ENCODE assay signal across 23 cellular contexts in the genomic region with DNA sequence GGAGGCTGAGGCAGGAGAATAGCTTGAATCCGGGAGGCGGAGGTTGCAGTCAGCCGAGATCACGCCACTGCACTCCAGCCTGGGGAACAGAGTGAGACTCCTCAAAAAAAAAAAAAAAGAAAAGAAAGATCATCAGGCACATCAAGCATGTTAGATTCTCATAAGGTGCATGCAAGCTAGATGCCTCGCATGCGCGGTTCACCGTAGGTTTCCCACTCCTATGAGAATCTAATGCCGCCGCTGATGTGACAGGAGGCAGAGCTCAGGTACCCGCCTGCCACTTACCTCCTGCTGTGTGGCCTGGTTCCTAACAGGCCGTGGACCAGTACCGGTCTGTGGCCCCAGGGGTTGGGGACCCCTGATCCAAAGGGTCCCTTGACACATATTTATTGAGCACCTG. TPM values are rescaled to one million over a fixed set of nuclear protein-coding genes. Genes with fewer than 3 reads are reported as not detected.
A peak's percentile ranks its signal among the peaks of the same experiment; 100 is the strongest.
DNase-seq lines count a peak whose midpoint lies in the region; ATAC-seq and TF ChIP-seq lines count a peak whose summit lies in the region.
"Had no signal": no experiment of that assay in that cellular context is flagged by ENCODE, and none has a peak within 500 bp of the region (broad histone marks: within the 10 kb centered on the region; RNA-seq: fewer than 3 reads in every experiment).

No MANE protein-coding gene starts in this region.

- H3K4me1 Mint-ChIP-seq in Caco-2 (ENCODE audit: low read depth, unreplicated experiment), result peaks cover 65% of the 10 kb centered on the region

- H3K27ac Mint-ChIP-seq in Caco-2 (ENCODE audit: unreplicated experiment), result peak overlapping the region; percentile 77

- peak overlapping the region in 3 of 4 donors; percentile 27 to 52 (median 45) for H3K27ac ChIP-seq in esophagus squamous epithelium
- peak overlapping the region; percentile 43 to 58 for H3K27ac ChIP-seq in mucosa of rectum (ENCODE audit: low read depth in 2 of 2, low read length in 2 of 2)
- peak overlapping the region; percentile 54 for H3K27ac ChIP-seq in suprapubic skin
- H3K27ac ChIP-seq: A549, PC-9 had no signal

- H3K4me3 ChIP-seq in Caco-2 (ENCODE audit: low read depth, low read length) (no peak overlapping the region), esophagus squamous epithelium (no peak overlapping the region), mucosa of rectum (ENCODE audit: low read length in 2 of 2) (no peak overlapping the region), suprapubic skin (no peak overlapping the region)
- H3K4me3 ChIP-seq: A549, GM12878, K562, PC-9 had no signal

- in situ Hi-C loops in GM13976 (cut with MboI; ENCODE audit: low sequenced_read_pairs, unreplicated experiment), result no loop called here

- peaks cover 50% of the 10 kb centered on the region for H3K36me3 Mint-ChIP-seq in Caco-2 (ENCODE audit: insufficient read depth, unreplicated experiment)

- H3K4me1 ChIP-seq in Caco-2 (peaks cover 85% of the 10 kb centered on the region), esophagus squamous epithelium (peaks cover 22 to 98% (median 46%) of the 10 kb centered on the region in 3 donors), mucosa of rectum (ENCODE audit: control insufficient read depth in 2 of 2, insufficient read depth in 2 of 2, low read length in 2 of 2) (peaks cover 52 to 70% of the 10 kb centered on the region in 2 donors), suprapubic skin (peaks cover 76% of the 10 kb centered on the region)

- no peak for DNase-seq in Caco-2
- no peak for DNase-seq in esophagus squamous epithelium (lab: John Stamatoyannopoulos, UW)
- no peak for DNase-seq in suprapubic skin (ENCODE audit: low spot score in 2 of 2)
- DNase-seq in NCI-H510A treated with DMSO at 0.1 percent for 48 hours (lab: John Stamatoyannopoulos, UW), result no peak
- DNase-seq in GM13976 (ENCODE audit: low spot score), result no peak
- DNase-seq: BE2C; CD4-positive, alpha-beta memory T cell; DND-41; H7; MM.1S; NCI-H1048; NCI-H1417 treated with DMSO at 0.1 percent for 48 hours; NCI-H187; NCI-H748 treated with DMSO at 0.1 percent for 48 hours; PC-9; SIG-M5; SK-N-SH had no signal

- H3K9me3 Mint-ChIP-seq in Caco-2 (ENCODE audit: unreplicated experiment), result no peaks in the 10 kb centered on the region
- H3K9me3 Mint-ChIP-seq: CD4-positive, alpha-beta memory T cell had no signal

- intact Hi-C loops in Caco-2 (cut with micrococcal nuclease; ENCODE audit: unreplicated experiment), result no loop called here
- intact Hi-C loops in esophagus squamous epithelium (cut with DNase I), result no loop called here

- H3K4me3 Mint-ChIP-seq in Caco-2 (ENCODE audit: unreplicated experiment), result no peak overlapping the region
- H3K4me3 Mint-ChIP-seq: CD4-positive, alpha-beta memory T cell had no signal

- no peak overlapping the region for H3K9ac ChIP-seq in mucosa of rectum (ENCODE audit: low read depth in 1 of 2, low read length in 2 of 2)
- H3K9ac ChIP-seq: SK-N-SH had no signal

- POLR2A ChIA-PET in Caco-2 (lab: Charles Lee), result no interaction called here

- no peak for ATAC-seq in HG03439 (IDR thresholded peaks at IDR 0.05; ENCODE audit: unreplicated experiment)
- ATAC-seq: A549, GM12878, K562 had no signal

- no peaks in the 10 kb centered on the region for H3K27me3 ChIP-seq in Caco-2 (replicated peaks; ENCODE audit: control insufficient read depth, insufficient read depth, low read length)
- H3K27me3 ChIP-seq in esophagus squamous epithelium, result no peaks in the 10 kb centered on the region
- H3K27me3 ChIP-seq in mucosa of rectum (ENCODE audit: control insufficient read depth in 2 of 2, insufficient read depth in 2 of 2, low read length in 2 of 2), result no peaks in the 10 kb centered on the region
- H3K27me3 ChIP-seq in suprapubic skin, result no peaks in the 10 kb centered on the region
- H3K27me3 ChIP-seq: BE2C had no signal

- H3K36me3 ChIP-seq in Caco-2 (ENCODE audit: control insufficient read depth, insufficient read depth, low read length) (peaks cover 3% of the 10 kb centered on the region), esophagus squamous epithelium (peaks cover 0 to 17% (median 0%) of the 10 kb centered on the region in 3 donors), mucosa of rectum (ENCODE audit: control insufficient read depth in 2 of 2, insufficient read depth in 2 of 2, low read length in 2 of 2) (peaks cover 7 to 13% of the 10 kb centered on the region in 2 donors), suprapubic skin (peaks cover 6% of the 10 kb centered on the region)

- no peak for TF ChIP-seq CTCF in Caco-2 (IDR thresholded peaks at IDR 0.05; ENCODE audit: insufficient read depth in 1 of 2, low read depth in 1 of 2, low read length in 1 of 2, severe bottlenecking in 1 of 2, unreplicated experiment in 1 of 2)
- no peak for TF ChIP-seq CTCF in esophagus squamous epithelium (IDR thresholded peaks at IDR 0.05)
- TF ChIP-seq CTCF in suprapubic skin (IDR thresholded peaks at IDR 0.05), result no peak
- TF ChIP-seq CTCF in GM13976 (IDR thresholded peaks at IDR 0.05; ENCODE audit: borderline replicate concordance, control extremely low read depth, extremely low read depth, insufficient read depth, missing control alignments), result no peak

- TF ChIP-seq EP300 in suprapubic skin (IDR thresholded peaks at IDR 0.05), result no peak

- CTCF ChIA-PET in Caco-2 (lab: Charles Lee), result interaction anchor here (1.6 kb wide), 1 partner anchor 19 kb away, joined by 10 read pairs; no protein-coding TSS in a partner anchor

- TF ChIP-seq POLR2A in esophagus squamous epithelium (IDR thresholded peaks at IDR 0.05), result no peak
- no peak for TF ChIP-seq POLR2A in suprapubic skin (IDR thresholded peaks at IDR 0.05)

- BruUV-seq in Caco-2 (replicated peaks; lab: Mats Ljungman, UMichigan), result no TSS peak

- WGBS in esophagus squamous epithelium, 2 donors, result 96% methylated on average over 13 of the region's 13 CpGs
- WGBS in suprapubic skin, result 96% methylated on average over 13 of the region's 13 CpGs

- no peaks in the 10 kb centered on the region for H3K27me3 Mint-ChIP-seq in Caco-2 (ENCODE audit: insufficient read depth, unreplicated experiment)
- H3K27me3 Mint-ChIP-seq: CD4-positive, alpha-beta memory T cell had no signal

- H3K9me3 ChIP-seq in Caco-2, result no peaks in the 10 kb centered on the region
- no peaks in the 10 kb centered on the region for H3K9me3 ChIP-seq in esophagus squamous epithelium
- no peaks in the 10 kb centered on the region for H3K9me3 ChIP-seq in mucosa of rectum (ENCODE audit: control insufficient read depth in 2 of 2, low read length in 2 of 2)
- no peaks in the 10 kb centered on the region for H3K9me3 ChIP-seq in suprapubic skin
- H3K9me3 ChIP-seq: BE2C, SK-N-SH had no signal

RNA-seq across cellular contexts. Expression of gene ACVR1B, which starts 7.0 kb away (rescaled TPM):
- total RNA-seq in Caco-2 (2022) (92.7 and 112 TPM in 2 replicates), esophagus squamous epithelium (10 to 100 TPM; 11.4 to 31.7 (median 16.8) TPM), suprapubic skin (100 to 1,000 TPM in 1 of 4 donors, 10 to 100 TPM in 3; 40.5 to 103 (median 57.3) TPM)

RNA-seq across cellular contexts. Expression of gene TAMALIN, which starts 48.2 kb away (rescaled TPM):
- total RNA-seq in Caco-2 (2022) (3.7 and 4.1 TPM in 2 replicates), esophagus squamous epithelium (10 to 100 TPM in 1 of 4 donors, 1 to 10 TPM in 3; 1.7 to 10.7 (median 3.6) TPM), suprapubic skin (10 to 100 TPM; 11.5 to 14.5 (median 12.5) TPM)
- total RNA-seq: NCI-H460, PC-9 had no signal

RNA-seq across cellular contexts. Expression of gene ACVRL1, which starts 51.2 kb away (rescaled TPM):
- total RNA-seq in Caco-2 (2022), result 0.74 TPM in 1 of 2 replicates, not detected in the other
- total RNA-seq in esophagus squamous epithelium, result 10 to 100 TPM in 3 of 4 donors, 1 to 10 TPM in 1; 2.0 to 71.3 (median 14.5) TPM
- 10 to 100 TPM; 31.2 to 43.4 (median 39.0) TPM for total RNA-seq in suprapubic skin
- total RNA-seq: GM12878, NCI-H460, PC-9 had no signal
